ENCODE assay signal across 9 cellular contexts in genomic region chr17:17811381-17812210, GRCh38. TPM values are rescaled to one million over a fixed set of nuclear protein-coding genes. Genes with fewer than 3 reads are reported as not detected.
DNase-seq lines count a peak whose midpoint lies in the region; ATAC-seq and TF ChIP-seq lines count a peak whose summit lies in the region.
"Had no signal": no experiment of that assay in that cellular context is flagged by ENCODE, and none has a peak within 500 bp of the region (broad histone marks: within the 10 kb centered on the region; RNA-seq: fewer than 3 reads in every experiment).

No MANE protein-coding gene starts in this region.

- H3K9me3 Mint-ChIP-seq in activated CD4-positive, alpha-beta T cell treated with anti-CD3 and anti-CD28 coated beads, Interleukin-2, amount 10 ng/mL, durations not matched to agents 7 days and 5 days = no peaks in the 10 kb centered on the region

- 18 to 20% methylated on average over 15 of the region's 15 CpGs for WGBS in testis, 2 donors

- no peak for DNase-seq in activated CD4-positive, alpha-beta T cell treated with anti-CD3 and anti-CD28 coated beads, Interleukin-2, amount 10 ng/mL, durations not matched to agents 7 days and 5 days
- DNase-seq in activated CD4-positive, alpha-beta T cell treated with anti-CD3 and anti-CD28 coated beads for 1 hour = no peak
- DNase-seq in iPS-NIHi7 (ENCODE audit: extremely low spot score) (peak; percentile 63), testis (peak; percentile 43), NCI-H774 (lab: John Stamatoyannopoulos, UW) (no peak), NOMO-1 treated with DMSO at 0.1 percent for 48 hours (lab: John Stamatoyannopoulos, UW; ENCODE audit: unreplicated experiment) (no peak)

- no peak overlapping the region for H3K4me3 Mint-ChIP-seq in activated CD4-positive, alpha-beta T cell treated with anti-CD3 and anti-CD28 coated beads, Interleukin-2, amount 10 ng/mL, durations not matched to agents 7 days and 5 days

- H3K4me3 ChIP-seq in testis = no peak overlapping the region
- H3K4me3 ChIP-seq: BLaER1 treated with 17β-estradiol and CSF1 and Interleukin-3, amounts not matched to agents 10 nM and 100 nM had no signal

- no peaks in the 10 kb centered on the region for H3K27me3 ChIP-seq in testis
- H3K27me3 ChIP-seq: BLaER1 treated with 17β-estradiol and CSF1 and Interleukin-3, amounts not matched to agents 10 nM and 100 nM had no signal

- intact Hi-C loops in testis (cut with DNase I; ENCODE audit: low total_unique reads) = loop anchor here (5.0 kb wide), 2 partner anchors 46 to 129 kb away; partner anchors contain the start of gene RAI1

- TF ChIP-seq CTCF in VCaP (conservative IDR thresholded peaks at IDR 0.05) (no peak), testis (IDR thresholded peaks at IDR 0.05) (no peak)

- no peaks in the 10 kb centered on the region for H3K36me3 ChIP-seq in testis (ENCODE audit: low read depth, missing control alignments)

- no peaks in the 10 kb centered on the region for H3K27me3 Mint-ChIP-seq in activated CD4-positive, alpha-beta T cell treated with anti-CD3 and anti-CD28 coated beads, Interleukin-2, amount 10 ng/mL, durations not matched to agents 7 days and 5 days

- no peak for ATAC-seq in HG02588 (IDR thresholded peaks at IDR 0.05; ENCODE audit: unreplicated experiment)

- H3K9me3 ChIP-seq in testis = no peaks in the 10 kb centered on the region
- H3K9me3 ChIP-seq: BLaER1 treated with 17β-estradiol and CSF1 and Interleukin-3, amounts not matched to agents 10 nM and 100 nM had no signal

- H3K27ac ChIP-seq in VCaP (peak overlapping the region; percentile 58), testis (peak overlapping the region in 1 of 2 donors; percentile 50)
- H3K27ac ChIP-seq: BLaER1 treated with 17β-estradiol and CSF1 and Interleukin-3, amounts not matched to agents 10 nM and 100 nM had no signal

- H3K4me1 ChIP-seq in testis = peaks cover 28% of the 10 kb centered on the region

- CTCF ChIA-PET in activated CD4-positive, alpha-beta T cell treated with anti-CD3 and anti-CD28 coated beads, Interleukin-2, amount 10 ng/mL, durations not matched to agents 7 days and 5 days (lab: Charles Lee) = interaction anchor here (0.6 to 2.9 kb wide), 18 partner anchors 10 to 218 kb away, joined by 3 to 18 read pairs (median 4); no protein-coding TSS in a partner anchor

- POLR2A ChIA-PET in activated CD4-positive, alpha-beta T cell treated with anti-CD3 and anti-CD28 coated beads, Interleukin-2, amount 10 ng/mL, durations not matched to agents 7 days and 5 days (lab: Charles Lee) = no interaction called here

- H3K27ac Mint-ChIP-seq in activated CD4-positive, alpha-beta T cell treated with anti-CD3 and anti-CD28 coated beads, Interleukin-2, amount 10 ng/mL, durations not matched to agents 7 days and 5 days = peak overlapping the region; percentile 5

- TF ChIP-seq POLR2A in testis (IDR thresholded peaks at IDR 0.05) = no peak

- peaks cover 23% of the 10 kb centered on the region for H3K4me1 Mint-ChIP-seq in activated CD4-positive, alpha-beta T cell treated with anti-CD3 and anti-CD28 coated beads, Interleukin-2, amount 10 ng/mL, durations not matched to agents 7 days and 5 days

- H3K36me3 Mint-ChIP-seq in activated CD4-positive, alpha-beta T cell treated with anti-CD3 and anti-CD28 coated beads, Interleukin-2, amount 10 ng/mL, durations not matched to agents 7 days and 5 days (ENCODE audit: low read depth) = peaks cover 23% of the 10 kb centered on the region

RNA-seq across cellular contexts. Expression of gene SREBF1, which starts 25.2 kb away (rescaled TPM):
- total RNA-seq in activated CD4-positive, alpha-beta T cell treated with anti-CD3 and anti-CD28 coated beads, Interleukin-2, amount 10 ng/mL, durations not matched to agents 7 days and 5 days = 100 to 1,000 TPM; 175 to 176 TPM
- 100 to 1,000 TPM; 239 to 256 TPM for total RNA-seq in testis
- 142 TPM for polyA plus RNA-seq in testis (ENCODE audit: insufficient read depth, low read depth, low replicate concordance)

Comparison
In these comparisons a context has a peak if more than half of its experiments do, and no peak if none do; other contexts are left out.
1. DNase-seq: peak in iPS-NIHi7 (single experiment) and testis (single experiment); none in activated CD4-positive, alpha-beta T cell treated with anti-CD3 and anti-CD28 coated beads, Interleukin-2, amount 10 ng/mL, durations not matched to agents 7 days and 5 days (single experiment), activated CD4-positive, alpha-beta T cell treated with anti-CD3 and anti-CD28 coated beads for 1 hour (single experiment), NCI-H774 (single experiment) and NOMO-1 treated with DMSO at 0.1 percent for 48 hours (single experiment).